Comparison of ENCODE assay signal across 1 cellular context in genomic region chr2:97011977-97012569, GRCh38.
TF ChIP-seq lines count a peak whose summit lies in the region.

No MANE protein-coding gene starts in this region.

TF ChIP-seq in neural cell, 6 proteins besides CTCF, POLR2A, EP300 and RAD21:
- TF ChIP-seq REST (IDR thresholded peaks at IDR 0.05; ENCODE audit: borderline replicate concordance) (no peak), EZH2 (IDR thresholded peaks at IDR 0.05; ENCODE audit: borderline replicate concordance, insufficient read depth, low read length, poor library complexity, severe bottlenecking) (no peak), POLR2AphosphoS5 (IDR thresholded peaks at IDR 0.05) (no peak), MXI1 (conservative IDR thresholded peaks at IDR 0.05; ENCODE audit: poor library complexity, severe bottlenecking) (no peak), SMC3 (conservative IDR thresholded peaks at IDR 0.05; ENCODE audit: poor library complexity) (peak; percentile 83), TAF1 (IDR thresholded peaks at IDR 0.05; ENCODE audit: low read depth) (no peak)
TF ChIP-seq in neural cell: peak in this region for 1.
